Comparison of ENCODE assay signal across 9 cellular contexts in genomic region chr11:114164546-114164945, GRCh38.
A peak's percentile ranks its signal among the peaks of the same experiment; 100 is the strongest.
DNase-seq lines count a peak whose midpoint lies in the region; ATAC-seq, FAIRE-seq and TF ChIP-seq lines count a peak whose summit lies in the region.
"Had no signal": no experiment of that assay in that cellular context is flagged by ENCODE, and none has a peak within 500 bp of the region (broad histone marks: within the 10 kb centered on the region; RNA-seq: fewer than 3 reads in every experiment).

No MANE protein-coding gene starts in this region.

- H3K4me2 ChIP-seq in HepG2 (ENCODE audit: low read depth, low read length) (no peak overlapping the region), trophoblast cell (ENCODE audit: low read length) (no peak overlapping the region)

- TF ChIP-seq POLR2A in HepG2 (IDR thresholded peaks at IDR 0.05; ENCODE audit: insufficient read depth in 1 of 2, low read depth in 2 of 2, low read length in 2 of 2) = no peak

- POLR2A ChIA-PET in HepG2 (lab: Yijun Ruan, JAX) = no interaction called here

- H3K4me1 ChIP-seq in liver (ENCODE audit: control insufficient read depth in 4 of 4, insufficient read depth in 4 of 4, low read length in 3 of 4) (peaks cover 28 to 92% (median 72%) of the 10 kb centered on the region in 4 donors), HepG2 (ENCODE audit: insufficient read depth, low read length) (peaks cover 10% of the 10 kb centered on the region), foreskin keratinocyte (peaks cover 47% of the 10 kb centered on the region), trophoblast cell (ENCODE audit: control insufficient read depth in 1 of 2, insufficient read depth in 2 of 2, low read length in 2 of 2) (peaks cover 11 to 22% of the 10 kb centered on the region in 2 experiments), HAP-1 (peaks cover 9% of the 10 kb centered on the region)

- no peak overlapping the region for H3K14ac ChIP-seq in trophoblast cell (ENCODE audit: low read length)

- H2BK12ac ChIP-seq in trophoblast cell (ENCODE audit: low read length) = no peak overlapping the region

- no peak overlapping the region for H3K4me3 ChIP-seq in liver (ENCODE audit: low read depth in 1 of 3, low read length in 3 of 3)
- no peak overlapping the region for H3K4me3 ChIP-seq in HepG2 (replicated peaks in 1 of 3; ENCODE audit: insufficient read depth in 1 of 3, low read depth in 2 of 3, low read length in 3 of 3)
- no peak overlapping the region for H3K4me3 ChIP-seq in trophoblast cell (ENCODE audit: low read depth, low read length)
- no peak overlapping the region for H3K4me3 ChIP-seq in HAP-1

- no peak overlapping the region for H2BK5ac ChIP-seq in trophoblast cell (ENCODE audit: low read depth, low read length, poor library complexity)

- no peak overlapping the region for H3K23ac ChIP-seq in trophoblast cell (ENCODE audit: low read length)

- DNase-seq in HepG2 (ENCODE audit: low spot score) (no peak), foreskin keratinocyte (no peak), trophoblast cell (no peak), SK-N-DZ (ENCODE audit: low spot score) (no peak), NCI-H524 treated with DMSO at 0.1 percent for 48 hours (lab: John Stamatoyannopoulos, UW) (no peak), HAP-1 (ENCODE audit: low spot score in 2 of 2) (no peak)
- DNase-seq: NCI-H1436 treated with DMSO at 0.1 percent for 48 hours had no signal

- H3K4ac ChIP-seq in trophoblast cell (ENCODE audit: low read depth, low read length) = no peak overlapping the region

- BruUV-seq in HepG2 (replicated peaks; lab: Mats Ljungman, UMichigan) = no TSS peak

- TF ChIP-seq EP300 in HepG2 (IDR thresholded peaks at IDR 0.05; ENCODE audit: low read depth in 2 of 2, low read length in 2 of 2) = no peak
- no peak for TF ChIP-seq EP300 in HepG2 (CRISPR knock-in tag; IDR thresholded peaks at IDR 0.05; ENCODE audit: borderline replicate concordance)

- H3K79me1 ChIP-seq in trophoblast cell (ENCODE audit: low read length) = peaks cover 16% of the 10 kb centered on the region

- no peak overlapping the region for H2AFZ ChIP-seq in HepG2 (ENCODE audit: low read length)
- H2AFZ ChIP-seq in trophoblast cell (ENCODE audit: insufficient read depth, low read length, poor library complexity) = peak overlapping the region; percentile 23

- no peak for FAIRE-seq in HepG2 (lab: Jason Lieb, UNC)

- H3K9ac ChIP-seq in liver (ENCODE audit: low read depth in 1 of 2, low read length in 2 of 2) (peak overlapping the region in 1 of 2 donors; percentile 24), HepG2 (ENCODE audit: insufficient read depth, low read depth, low read length) (no peak overlapping the region), trophoblast cell (ENCODE audit: low read length) (no peak overlapping the region)

- H4K20me1 ChIP-seq in HepG2 (ENCODE audit: insufficient read depth, low read length) = no peaks in the 10 kb centered on the region

- H3K36me3 ChIP-seq in liver (ENCODE audit: control insufficient read depth in 4 of 4, insufficient read depth in 3 of 4, low read depth in 1 of 4, low read length in 3 of 4) (no peaks in the 10 kb centered on the region), HepG2 (replicated peaks in 1 of 2; ENCODE audit: control insufficient read depth in 1 of 2, insufficient read depth in 2 of 2, low read length in 2 of 2) (no peaks in the 10 kb centered on the region), trophoblast cell (ENCODE audit: control insufficient read depth in 1 of 2, insufficient read depth in 2 of 2, low read length in 2 of 2) (no peaks in the 10 kb centered on the region), HAP-1 (replicated peaks) (no peaks in the 10 kb centered on the region)

- CTCF ChIA-PET in HepG2 (lab: Yijun Ruan, JAX; ENCODE audit: low intra/inter-chr PET ratio, low total read pairs) = no interaction called here

- H3K9me3 ChIP-seq in liver (ENCODE audit: control insufficient read depth in 4 of 4, low read length in 3 of 4) = no peaks in the 10 kb centered on the region
- H3K9me3 ChIP-seq in HepG2 (ENCODE audit: low read length) = no peaks in the 10 kb centered on the region
- no peaks in the 10 kb centered on the region for H3K9me3 ChIP-seq in trophoblast cell (ENCODE audit: insufficient read depth, low read depth, low read length)
- no peaks in the 10 kb centered on the region for H3K9me3 ChIP-seq in HAP-1

- no peak for ATAC-seq in HepG2
- ATAC-seq in foreskin keratinocyte = no peak
- no peak for ATAC-seq in GM21423 (IDR thresholded peaks at IDR 0.05; ENCODE audit: unreplicated experiment)

- H2BK120ac ChIP-seq in trophoblast cell (ENCODE audit: insufficient read depth, low read length, poor library complexity) = no peak overlapping the region

- H4K8ac ChIP-seq in trophoblast cell (ENCODE audit: low read depth, low read length) = no peak overlapping the region

- TF ChIP-seq RAD21 in liver (IDR thresholded peaks at IDR 0.05) (no peak), HepG2 (CRISPR knock-in tag; IDR thresholded peaks at IDR 0.05) (no peak)

- H2AK5ac ChIP-seq in trophoblast cell (ENCODE audit: low read length) = peak overlapping the region; percentile 57

- in situ Hi-C loops in HepG2 (cut with HindIII; ENCODE audit: extremely low pct_ligation_motif_present, low pct_unique_long_range_greater_than_20kb) = no loop called here
- in situ Hi-C loops in HAP-1 (cut with MboI; ENCODE audit: low sequenced_read_pairs) = no loop called here

- intact Hi-C loops in HepG2 (cut with micrococcal nuclease; ENCODE audit: unreplicated experiment) = no loop called here

- no peak overlapping the region for H3K18ac ChIP-seq in trophoblast cell (ENCODE audit: low read length)

- TF ChIP-seq CTCF in liver (IDR thresholded peaks at IDR 0.05; ENCODE audit: low read depth, low read length, missing input control) (no peak), HepG2 (CRISPR knock-in tag; IDR thresholded peaks at IDR 0.05) (no peak), foreskin keratinocyte (conservative IDR thresholded peaks at IDR 0.05) (no peak)

- H3K27ac ChIP-seq in liver (ENCODE audit: low read depth in 1 of 2, low read length in 2 of 2) (peak overlapping the region; percentile 69 to 85), HepG2 (ENCODE audit: extremely low read length, insufficient read depth, low read length) (no peak overlapping the region), foreskin keratinocyte (peak overlapping the region; percentile 95), trophoblast cell (ENCODE audit: low read depth, low read length) (no peak overlapping the region)

- H3K79me2 ChIP-seq in HepG2 (ENCODE audit: insufficient read depth, low read length) (no peaks in the 10 kb centered on the region), trophoblast cell (ENCODE audit: control insufficient read depth, insufficient read depth, low read length, poor library complexity) (peaks cover 2% of the 10 kb centered on the region)

- no peak overlapping the region for H4K91ac ChIP-seq in trophoblast cell (ENCODE audit: low read depth, low read length)

- H3K27me3 ChIP-seq in liver (ENCODE audit: control insufficient read depth in 4 of 4, insufficient read depth in 4 of 4, low read length in 3 of 4) (no peaks in the 10 kb centered on the region), HepG2 (ENCODE audit: control insufficient read depth in 1 of 2, insufficient read depth in 2 of 2, low read length in 2 of 2) (peaks cover 0 to 18% of the 10 kb centered on the region in 2 experiments; a peak in 3 of 5 replicates), foreskin keratinocyte (peaks cover 26% of the 10 kb centered on the region), trophoblast cell (ENCODE audit: insufficient read depth, low read length) (no peaks in the 10 kb centered on the region), HAP-1 (ENCODE audit: low read depth) (peaks cover 21% of the 10 kb centered on the region)

- H4K12ac ChIP-seq in trophoblast cell (ENCODE audit: low read depth, low read length) = no peak overlapping the region

- WGBS in liver = 95% methylated on average over 9 of the region's 9 CpGs
- WGBS in HepG2 (ENCODE audit: low lambda C conversion rate) = 39% methylated on average over 9 of the region's 9 CpGs
- no CpG with 5 or more reads among the region's 9 CpGs for WGBS in trophoblast cell (ENCODE audit: extremely low coverage, insufficient coverage, insufficient read length)

TF ChIP-seq in liver, 16 proteins besides CTCF, POLR2A, EP300 and RAD21 (continues in another document):
- TF ChIP-seq YY1 (IDR thresholded peaks at IDR 0.05) (no peak), MAX (IDR thresholded peaks at IDR 0.05) (no peak)

TF ChIP-seq in HepG2, 621 proteins besides CTCF, POLR2A, EP300 and RAD21 (continues in another document):
- TF ChIP-seq ZMAT3 (CRISPR knock-in tag; conservative IDR thresholded peaks at IDR 0.05) (no peak), REXO4 (CRISPR knock-in tag; IDR thresholded peaks at IDR 0.05; ENCODE audit: borderline replicate concordance) (no peak), ZNF616 (CRISPR knock-in tag; IDR thresholded peaks at IDR 0.05; ENCODE audit: low read depth) (no peak), TMF1 (CRISPR knock-in tag; IDR thresholded peaks at IDR 0.05; ENCODE audit: low read depth) (no peak), SYNCRIP (IDR thresholded peaks at IDR 0.05; ENCODE audit: insufficient read depth, low read depth, low read length) (no peak), ZNF225 (CRISPR knock-in tag; IDR thresholded peaks at IDR 0.05) (no peak), ZSCAN25 (CRISPR knock-in tag; IDR thresholded peaks at IDR 0.05) (no peak), ZNF800 (CRISPR knock-in tag; IDR thresholded peaks at IDR 0.05) (no peak), ZNF205 (CRISPR knock-in tag; IDR thresholded peaks at IDR 0.05) (no peak)

Comparison
In these comparisons a context has a peak if more than half of its experiments do, and no peak if none do; other contexts are left out.
1. H3K27ac ChIP-seq: peak in liver (2 of 2) and foreskin keratinocyte (single experiment); none in HepG2 (single experiment) and trophoblast cell (single experiment).